In the genomic region with DNA sequence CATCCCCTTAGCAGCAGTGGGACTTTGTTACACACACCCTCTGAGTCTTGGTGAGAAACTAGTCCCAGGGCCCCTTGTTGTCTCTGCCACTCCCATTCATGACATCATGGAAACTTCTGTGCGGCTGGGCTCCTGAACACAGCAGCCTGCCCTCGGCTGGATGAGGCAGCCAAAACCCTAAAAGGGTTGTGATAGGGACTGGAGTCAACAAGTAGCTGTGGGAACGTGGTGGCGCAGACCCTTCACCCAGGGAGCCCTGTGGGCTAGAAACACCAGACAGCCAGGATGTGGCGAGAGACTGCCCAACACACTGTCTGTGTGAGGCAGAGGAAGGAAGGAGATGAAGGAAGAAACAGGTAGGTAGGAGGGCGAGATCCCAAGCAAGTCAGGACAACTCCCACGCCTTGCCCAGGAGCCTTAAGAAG, we compare ENCODE assay signal across 10 cellular contexts. TPM values are rescaled to one million over a fixed set of nuclear protein-coding genes. Genes with fewer than 3 reads are reported as not detected.
A peak's percentile ranks its signal among the peaks of the same experiment; 100 is the strongest.
DNase-seq lines count a peak whose midpoint lies in the region; ATAC-seq, FAIRE-seq and TF ChIP-seq lines count a peak whose summit lies in the region.
"Had no signal": no experiment of that assay in that cellular context is flagged by ENCODE, and none has a peak within 500 bp of the region (broad histone marks: within the 10 kb centered on the region; RNA-seq: fewer than 3 reads in every experiment).

No MANE protein-coding gene starts in this region.

- no peaks in the 10 kb centered on the region for H3K27me3 Mint-ChIP-seq in activated CD4-positive, alpha-beta T cell treated with anti-CD3 and anti-CD28 coated beads, Interleukin-2, amount 10 ng/mL, durations not matched to agents 7 days and 5 days

- no peak overlapping the region for H3K27ac ChIP-seq in H1 (ENCODE audit: low read depth, low read length)
- H3K27ac ChIP-seq in suprapubic skin, result no peak overlapping the region

- TF ChIP-seq RAD21 in H1 (IDR thresholded peaks at IDR 0.05 in 1 of 2, conservative IDR thresholded peaks at IDR 0.05 in 1 of 2; ENCODE audit: low read depth in 2 of 2, low read length in 2 of 2), result no peak

- TF ChIP-seq POLR2A in H1 (IDR thresholded peaks at IDR 0.05; ENCODE audit: control extremely low read depth in 1 of 2, low read depth in 2 of 2, low read length in 2 of 2) (no peak), suprapubic skin (IDR thresholded peaks at IDR 0.05) (no peak)

- H2BK20ac ChIP-seq in H1 (ENCODE audit: low read length), result no peak overlapping the region

- peak overlapping the region; percentile 94 for H3K4me3 Mint-ChIP-seq in activated CD4-positive, alpha-beta T cell treated with anti-CD3 and anti-CD28 coated beads, Interleukin-2, amount 10 ng/mL, durations not matched to agents 7 days and 5 days

- H3K36me3 ChIP-seq in H1 (ENCODE audit: control insufficient read depth in 2 of 4, insufficient read depth in 4 of 4, low read length in 3 of 4), result no peaks in the 10 kb centered on the region
- no peaks in the 10 kb centered on the region for H3K36me3 ChIP-seq in suprapubic skin
- H3K36me3 ChIP-seq: upper lobe of left lung had no signal

- TF ChIP-seq CTCF in H1 (IDR thresholded peaks at IDR 0.05; ENCODE audit: control extremely low read depth in 1 of 3, insufficient read depth in 1 of 3, low read depth in 1 of 3, low read length in 3 of 3) (no peak), suprapubic skin (IDR thresholded peaks at IDR 0.05) (no peak)

- POLR2A ChIA-PET in activated CD4-positive, alpha-beta T cell treated with anti-CD3 and anti-CD28 coated beads, Interleukin-2, amount 10 ng/mL, durations not matched to agents 7 days and 5 days (lab: Charles Lee), result no interaction called here
- POLR2A ChIA-PET in H1 (lab: Charles Lee; ENCODE audit: partially characterized antibody), result interaction anchor here (2.0 kb wide), 1 partner anchor 10 kb away, joined by 6 read pairs; no protein-coding TSS in a partner anchor

- peaks cover 60% of the 10 kb centered on the region for H3K36me3 Mint-ChIP-seq in activated CD4-positive, alpha-beta T cell treated with anti-CD3 and anti-CD28 coated beads, Interleukin-2, amount 10 ng/mL, durations not matched to agents 7 days and 5 days (ENCODE audit: low read depth)

- H4K91ac ChIP-seq in H1 (replicated peaks; ENCODE audit: insufficient read length, low read length), result no peak overlapping the region

- H2BK120ac ChIP-seq in H1 (replicated peaks; ENCODE audit: low read depth, low read length), result no peak overlapping the region

- no peak overlapping the region for H3K14ac ChIP-seq in H1 (ENCODE audit: insufficient read length)

- peaks cover 61% of the 10 kb centered on the region for H3K4me1 Mint-ChIP-seq in activated CD4-positive, alpha-beta T cell treated with anti-CD3 and anti-CD28 coated beads, Interleukin-2, amount 10 ng/mL, durations not matched to agents 7 days and 5 days

- no peak overlapping the region for H3K4me2 ChIP-seq in H1 (ENCODE audit: insufficient read depth in 1 of 2, low read depth in 2 of 2, low read length in 2 of 2)

- H3K9me3 ChIP-seq in H1 (ENCODE audit: insufficient read depth in 2 of 2, low read depth in 1 of 2, low read length in 1 of 2) (peaks cover 1 to 3% of the 10 kb centered on the region in 2 experiments; a peak in 1 of 4 replicates), suprapubic skin (no peaks in the 10 kb centered on the region)
- H3K9me3 ChIP-seq: upper lobe of left lung had no signal

- H3K27ac Mint-ChIP-seq in activated CD4-positive, alpha-beta T cell treated with anti-CD3 and anti-CD28 coated beads, Interleukin-2, amount 10 ng/mL, durations not matched to agents 7 days and 5 days, result peak overlapping the region; percentile 98

- peak overlapping the region; percentile 68 for H2AFZ ChIP-seq in H1 (ENCODE audit: low read length)

- H3K23me2 ChIP-seq in H1 (ENCODE audit: low read depth, low read length), result no peaks in the 10 kb centered on the region

- H3K79me1 ChIP-seq in H1 (ENCODE audit: low read depth, low read length), result no peaks in the 10 kb centered on the region; the same call in 1 of the 2 replicates

- H2BK5ac ChIP-seq in H1 (ENCODE audit: low read depth, low read length), result no peak overlapping the region

- H2BK15ac ChIP-seq in H1 (ENCODE audit: low read length), result no peak overlapping the region; the same call in 1 of the 2 replicates

- DNase-seq in GOT3 (lab: John Stamatoyannopoulos, UW) (peak; percentile 17), H1 (ENCODE audit: low read depth in 1 of 2, low spot score in 2 of 2) (no peak), C1 segment of cervical spinal cord (lab: John Stamatoyannopoulos, UW) (no peak), suprapubic skin (ENCODE audit: low spot score in 2 of 2) (no peak)
- peak; percentile 95 for DNase-seq in activated CD4-positive, alpha-beta T cell treated with anti-CD3 and anti-CD28 coated beads, Interleukin-2, amount 10 ng/mL, durations not matched to agents 7 days and 5 days
- peak; percentile 76 for DNase-seq in stimulated activated CD8-positive, alpha-beta memory T cell treated with anti-CD3 and anti-CD28 coated beads, Interleukin-15, amount 100 ng/mL, for 1 hour (ENCODE audit: low read depth)

- no peaks in the 10 kb centered on the region for H4K20me1 ChIP-seq in H1 (replicated peaks in 1 of 2; ENCODE audit: control insufficient read depth in 1 of 2, insufficient read depth in 2 of 2, low read length in 2 of 2)

- 87% methylated on average over 5 of the region's 7 CpGs; no CpG with 5 or more reads in 1 of the 2 experiments for WGBS in H1 (ENCODE audit: extremely low coverage in 1 of 2, insufficient coverage in 1 of 2, insufficient read length in 1 of 2, insufficient replicate concordance in 2 of 2, low coverage in 1 of 2, low lambda C conversion rate in 2 of 2, missing lambda C conversion rate in 1 of 2), 2 experiments
- WGBS in suprapubic skin, result 36% methylated on average over 7 of the region's 7 CpGs

- H4K5ac ChIP-seq in H1 (ENCODE audit: insufficient read length, low read depth, low read length), result no peak overlapping the region

- H3K79me2 ChIP-seq in H1 (ENCODE audit: control insufficient read depth in 1 of 2, insufficient read depth in 2 of 2, low read length in 2 of 2), result no peaks in the 10 kb centered on the region

- no peak overlapping the region for H2AK5ac ChIP-seq in H1 (ENCODE audit: low read depth, low read length)

- CTCF ChIA-PET in activated CD4-positive, alpha-beta T cell treated with anti-CD3 and anti-CD28 coated beads, Interleukin-2, amount 10 ng/mL, durations not matched to agents 7 days and 5 days (lab: Charles Lee), result interaction anchor here (0.6 to 2.6 kb wide), 9 partner anchors 12 to 686 kb away, joined by 3 to 8 read pairs (median 5); no protein-coding TSS in a partner anchor
- CTCF ChIA-PET in H1 (lab: Charles Lee; ENCODE audit: partially characterized antibody), result interaction anchor here (0.6 to 4.9 kb wide), 5 partner anchors 9 to 108 kb away, joined by 3 to 24 read pairs (median 3); no protein-coding TSS in a partner anchor

- no peak overlapping the region for H3K9ac ChIP-seq in H1 (replicated peaks in 1 of 4; ENCODE audit: extremely low read depth in 1 of 4, low read depth in 3 of 4, low read length in 3 of 4)

- H3K4me1 ChIP-seq in H1 (replicated peaks in 1 of 4; ENCODE audit: control insufficient read depth in 3 of 4, insufficient read depth in 4 of 4, low read length in 3 of 4) (no peaks in the 10 kb centered on the region), suprapubic skin (no peaks in the 10 kb centered on the region)
- H3K4me1 ChIP-seq: upper lobe of left lung had no signal

- H3K18ac ChIP-seq in H1 (ENCODE audit: extremely low read depth, low read length), result no peak overlapping the region

- no peaks in the 10 kb centered on the region for H3K9me3 Mint-ChIP-seq in activated CD4-positive, alpha-beta T cell treated with anti-CD3 and anti-CD28 coated beads, Interleukin-2, amount 10 ng/mL, durations not matched to agents 7 days and 5 days

- no peak overlapping the region for H3K4ac ChIP-seq in H1 (replicated peaks; ENCODE audit: insufficient read length, low read depth, low read length)

- no peak for FAIRE-seq in H1 (lab: Jason Lieb, UNC)
- FAIRE-seq: colon had no signal

- peak overlapping the region; percentile 84; the same call in 1 of the 2 replicates for H2BK12ac ChIP-seq in H1 (ENCODE audit: low read depth, low read length)

- ATAC-seq in HG02571 (IDR thresholded peaks at IDR 0.05; ENCODE audit: unreplicated experiment) (no peak), HG03159 (IDR thresholded peaks at IDR 0.05; ENCODE audit: unreplicated experiment) (no peak)

- no peak overlapping the region for H4K8ac ChIP-seq in H1 (ENCODE audit: extremely low read depth, insufficient read depth, low read length)

- H3K27me3 ChIP-seq in H1 (replicated peaks in 1 of 4; ENCODE audit: control insufficient read depth in 3 of 4, extremely low read depth in 1 of 4, insufficient read depth in 3 of 4, low read length in 3 of 4) (no peaks in the 10 kb centered on the region; a peak in 1 of 7 replicates), suprapubic skin (peaks cover 2% of the 10 kb centered on the region)
- H3K27me3 ChIP-seq: upper lobe of left lung had no signal

- no peak overlapping the region for H3K23ac ChIP-seq in H1 (ENCODE audit: insufficient read length)

- H3K4me3 ChIP-seq in H1 (ENCODE audit: extremely low read depth in 1 of 4, insufficient read depth in 2 of 4, low read depth in 3 of 4, low read length in 4 of 4), result no peak overlapping the region
- H3K4me3 ChIP-seq in suprapubic skin, result no peak overlapping the region
- H3K4me3 ChIP-seq: upper lobe of left lung had no signal

- TF ChIP-seq EP300 in H1 (IDR thresholded peaks at IDR 0.05; ENCODE audit: borderline replicate concordance in 1 of 2, low read depth in 2 of 2, low read length in 2 of 2), result no peak
- no peak for TF ChIP-seq EP300 in suprapubic skin (IDR thresholded peaks at IDR 0.05)

- no peak overlapping the region for H3K56ac ChIP-seq in H1 (replicated peaks; ENCODE audit: insufficient read length, low read depth, low read length)

RNA-seq across cellular contexts. Expression of a gene that starts 3.9 kb away (rescaled TPM):
- 100 to 1,000 TPM; 489 to 557 TPM for total RNA-seq in activated CD4-positive, alpha-beta T cell treated with anti-CD3 and anti-CD28 coated beads, Interleukin-2, amount 10 ng/mL, durations not matched to agents 7 days and 5 days
- not detected in 2 replicates for total RNA-seq in H1 (2021; fragmentation: NEBNext Ultra II Directional; extraction: Animal tissue kit (Norgen Biotek cat#: 25700))
- not detected in 2 replicates for polyA plus RNA-seq in H1 (2011; rRNA removed)
- not detected for polyA plus RNA-seq in H1 (2011; cell fraction: cytosol; rRNA removed)
- not detected for polyA plus RNA-seq in H1 (2011; cell fraction: nucleus; rRNA removed)
- polyA plus RNA-seq in H1 (2012, experiment 1 of 2), result not detected in 4 replicates
- polyA plus RNA-seq in H1 (2012, experiment 2 of 2), result not detected
- not detected for polyA plus RNA-seq in H1 (2013, experiment 1 of 2)
- polyA plus RNA-seq in H1 (2013, experiment 2 of 2), result 0.13 TPM
- polyA minus RNA-seq in H1 (2011; rRNA and poly(A)+ RNA removed), result not detected in 2 replicates
- polyA minus RNA-seq in H1 (2011; cell fraction: cytosol; rRNA and poly(A)+ RNA removed), result not detected
- polyA minus RNA-seq in H1 (2011; cell fraction: nucleus; rRNA and poly(A)+ RNA removed), result not detected
- total RNA-seq in suprapubic skin, result 1 to 10 TPM in 2 of 4 donors, not detected in 2; 1.8 to 4.4 TPM

RNA-seq across cellular contexts. Expression of a gene that starts 5.5 kb away (rescaled TPM):
- 100 to 1,000 TPM; 264 to 268 TPM for total RNA-seq in activated CD4-positive, alpha-beta T cell treated with anti-CD3 and anti-CD28 coated beads, Interleukin-2, amount 10 ng/mL, durations not matched to agents 7 days and 5 days
- total RNA-seq in H1 (2021; fragmentation: NEBNext Ultra II Directional; extraction: Animal tissue kit (Norgen Biotek cat#: 25700)), result not detected in 2 replicates
- polyA plus RNA-seq in H1 (2011; rRNA removed), result 0.02 TPM in 1 of 2 replicates, not detected in the other
- polyA plus RNA-seq in H1 (2011; cell fraction: cytosol; rRNA removed), result not detected
- not detected for polyA plus RNA-seq in H1 (2011; cell fraction: nucleus; rRNA removed)
- not detected in 4 replicates for polyA plus RNA-seq in H1 (2012, experiment 1 of 2)
- not detected for polyA plus RNA-seq in H1 (2012, experiment 2 of 2)
- not detected for polyA plus RNA-seq in H1 (2013, experiment 1 of 2)
- 0.02 TPM for polyA plus RNA-seq in H1 (2013, experiment 2 of 2)
- polyA minus RNA-seq in H1 (2011; rRNA and poly(A)+ RNA removed), result not detected in 2 replicates
- polyA minus RNA-seq in H1 (2011; cell fraction: cytosol; rRNA and poly(A)+ RNA removed), result not detected
- polyA minus RNA-seq in H1 (2011; cell fraction: nucleus; rRNA and poly(A)+ RNA removed), result not detected
- total RNA-seq in suprapubic skin, result 1 to 10 TPM in 1 of 4 donors, under 1 TPM in 1, not detected in 2; 0.73 to 1.2 TPM

RNA-seq across cellular contexts. Expression of a gene that starts 20.8 kb away (rescaled TPM):
- total RNA-seq in activated CD4-positive, alpha-beta T cell treated with anti-CD3 and anti-CD28 coated beads, Interleukin-2, amount 10 ng/mL, durations not matched to agents 7 days and 5 days, result 10 to 100 TPM; 42.6 to 49.1 TPM
- total RNA-seq in H1 (2021; fragmentation: NEBNext Ultra II Directional; extraction: Animal tissue kit (Norgen Biotek cat#: 25700)), result 33.5 and 34.5 TPM in 2 replicates
- 7.9 and 11.3 TPM in 2 replicates for polyA plus RNA-seq in H1 (2011; rRNA removed)
- 10.3 TPM for polyA plus RNA-seq in H1 (2011; cell fraction: cytosol; rRNA removed)
- polyA plus RNA-seq in H1 (2011; cell fraction: nucleus; rRNA removed), result 10.7 TPM
- polyA plus RNA-seq in H1 (2012, experiment 1 of 2), result 11.3 to 19.5 TPM (median 14.7 TPM) in 4 replicates
- polyA plus RNA-seq in H1 (2012, experiment 2 of 2), result 0.96 TPM
- polyA plus RNA-seq in H1 (2013, experiment 1 of 2), result 35.1 TPM
- polyA plus RNA-seq in H1 (2013, experiment 2 of 2), result 38.6 TPM
- polyA minus RNA-seq in H1 (2011; rRNA and poly(A)+ RNA removed), result 27.5 and 40.2 TPM in 2 replicates
- polyA minus RNA-seq in H1 (2011; cell fraction: cytosol; rRNA and poly(A)+ RNA removed), result 21.4 TPM
- polyA minus RNA-seq in H1 (2011; cell fraction: nucleus; rRNA and poly(A)+ RNA removed), result 16.7 TPM
- 10 to 100 TPM; 37.0 to 81.8 (median 50.4) TPM for total RNA-seq in suprapubic skin

RNA-seq across cellular contexts. Expression of a gene that starts 34.1 kb away (rescaled TPM):
- 100 to 1,000 TPM; 680 to 841 TPM for total RNA-seq in activated CD4-positive, alpha-beta T cell treated with anti-CD3 and anti-CD28 coated beads, Interleukin-2, amount 10 ng/mL, durations not matched to agents 7 days and 5 days
- not detected in 2 replicates for total RNA-seq in H1 (2021; fragmentation: NEBNext Ultra II Directional; extraction: Animal tissue kit (Norgen Biotek cat#: 25700))
- polyA plus RNA-seq in H1 (2011; rRNA removed), result 0.05 TPM in 1 of 2 replicates, not detected in the other
- not detected for polyA plus RNA-seq in H1 (2011; cell fraction: cytosol; rRNA removed)
- 0.10 TPM for polyA plus RNA-seq in H1 (2011; cell fraction: nucleus; rRNA removed)
- polyA plus RNA-seq in H1 (2012, experiment 1 of 2), result not detected in 4 replicates
- polyA plus RNA-seq in H1 (2012, experiment 2 of 2), result not detected
- polyA plus RNA-seq in H1 (2013, experiment 1 of 2), result not detected
- 0.13 TPM for polyA plus RNA-seq in H1 (2013, experiment 2 of 2)
- not detected in 2 replicates for polyA minus RNA-seq in H1 (2011; rRNA and poly(A)+ RNA removed)
- polyA minus RNA-seq in H1 (2011; cell fraction: cytosol; rRNA and poly(A)+ RNA removed), result not detected
- not detected for polyA minus RNA-seq in H1 (2011; cell fraction: nucleus; rRNA and poly(A)+ RNA removed)
- total RNA-seq in suprapubic skin, result 1 to 10 TPM in 1 of 4 donors, under 1 TPM in 2, not detected in 1; 0.55 to 3.3 (median 0.79) TPM

Comparison
In these comparisons a context has a peak if more than half of its experiments do, and no peak if none do; other contexts are left out.
1. DNase-seq: peak in GOT3 (single experiment), activated CD4-positive, alpha-beta T cell treated with anti-CD3 and anti-CD28 coated beads, Interleukin-2, amount 10 ng/mL, durations not matched to agents 7 days and 5 days (single experiment) and stimulated activated CD8-positive, alpha-beta memory T cell treated with anti-CD3 and anti-CD28 coated beads, Interleukin-15, amount 100 ng/mL, for 1 hour (single experiment); none in H1 (0 of 2), C1 segment of cervical spinal cord (0 of 14) and suprapubic skin (0 of 2).
2. RNA of a gene that starts 3.9 kb away (total RNA-seq): 489 to 557 TPM in activated CD4-positive, alpha-beta T cell treated with anti-CD3 and anti-CD28 coated beads, Interleukin-2, amount 10 ng/mL, durations not matched to agents 7 days and 5 days; 1.8 to 4.4 TPM in suprapubic skin and not detected in H1; every median in the first group is over 10 times any median in the second.
3. RNA of a gene that starts 5.5 kb away (total RNA-seq): 264 to 268 TPM in activated CD4-positive, alpha-beta T cell treated with anti-CD3 and anti-CD28 coated beads, Interleukin-2, amount 10 ng/mL, durations not matched to agents 7 days and 5 days; 0.73 to 1.2 TPM in suprapubic skin and not detected in H1; every median in the first group is over 100 times any median in the second.